In the genomic region with DNA sequence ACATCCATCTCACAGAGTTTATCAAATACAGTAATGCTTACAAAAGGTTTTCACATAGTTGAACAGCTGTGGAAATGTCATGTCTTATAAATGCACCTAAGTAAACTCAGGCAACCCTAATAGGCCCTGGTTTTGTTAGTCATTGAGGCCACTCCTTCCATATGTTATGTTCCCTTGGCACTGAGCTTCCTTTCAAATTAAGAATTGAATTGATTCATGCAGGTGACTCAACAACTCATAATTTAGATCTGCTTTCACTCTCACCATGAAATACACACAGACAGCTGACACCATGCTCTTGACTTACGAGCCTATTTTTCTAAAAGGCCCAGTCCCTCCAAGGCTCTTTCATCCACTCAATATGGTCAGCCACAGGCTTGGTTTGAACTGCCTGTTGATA, we compare ENCODE assay signal across 10 cellular contexts.
DNase-seq lines count a peak whose midpoint lies in the region; ATAC-seq and TF ChIP-seq lines count a peak whose summit lies in the region.
"Had no signal": no experiment of that assay in that cellular context is flagged by ENCODE, and none has a peak within 500 bp of the region (broad histone marks: within the 10 kb centered on the region; RNA-seq: fewer than 3 reads in every experiment).

No MANE protein-coding gene starts in this region.

- no peak overlapping the region for H3K14ac ChIP-seq in trophoblast cell (ENCODE audit: low read length)

- no peak overlapping the region for H3K23ac ChIP-seq in trophoblast cell (ENCODE audit: low read length)

- TF ChIP-seq POLR2A in uterus (IDR thresholded peaks at IDR 0.05), result no peak

- H3K4me1 ChIP-seq in uterus (peaks cover 0 to 8% of the 10 kb centered on the region in 2 donors), trophoblast cell (ENCODE audit: control insufficient read depth in 1 of 2, insufficient read depth in 2 of 2, low read length in 2 of 2) (peaks cover 15 to 25% of the 10 kb centered on the region in 2 experiments)

- H3K27ac ChIP-seq in uterus (peak overlapping the region in 1 of 2 donors; percentile 4), trophoblast cell (ENCODE audit: low read depth, low read length) (no peak overlapping the region)

- peaks cover 18% of the 10 kb centered on the region for H3K27me3 Mint-ChIP-seq in progenitor cell of endocrine pancreas

- peaks cover 13% of the 10 kb centered on the region for H3K79me1 ChIP-seq in trophoblast cell (ENCODE audit: low read length)

- H3K18ac ChIP-seq in trophoblast cell (ENCODE audit: low read length), result no peak overlapping the region

- H2BK12ac ChIP-seq in trophoblast cell (ENCODE audit: low read length), result no peak overlapping the region

- no CpG with 5 or more reads among the region's 1 CpG for WGBS in trophoblast cell (ENCODE audit: extremely low coverage, insufficient coverage, insufficient read length)

- no peak overlapping the region for H3K4me3 ChIP-seq in uterus
- no peak overlapping the region for H3K4me3 ChIP-seq in trophoblast cell (ENCODE audit: low read depth, low read length)

- no peak overlapping the region for H3K27ac Mint-ChIP-seq in progenitor cell of endocrine pancreas
- H3K27ac Mint-ChIP-seq: activated B cell treated with CpG ODN at 0.5 μM for 24 hours had no signal

- H3K36me3 ChIP-seq in uterus, result no peaks in the 10 kb centered on the region
- H3K36me3 ChIP-seq in trophoblast cell (ENCODE audit: control insufficient read depth in 1 of 2, insufficient read depth in 2 of 2, low read length in 2 of 2), result no peaks in the 10 kb centered on the region

- H2AFZ ChIP-seq in trophoblast cell (ENCODE audit: insufficient read depth, low read length, poor library complexity), result no peak overlapping the region

- peak; percentile 65 for DNase-seq in COR-L47 (lab: John Stamatoyannopoulos, UW)
- DNase-seq in NCI-H1417 treated with DMSO at 0.1 percent for 48 hours (lab: John Stamatoyannopoulos, UW), result peak; percentile 33
- peak; percentile 23 for DNase-seq in T1000 (lab: John Stamatoyannopoulos, UW)
- DNase-seq in kidney tubule cell (ENCODE audit: low spot score), result peak; percentile 97
- no peak for DNase-seq in uterus
- DNase-seq in trophoblast cell, result no peak
- no peak for DNase-seq in progenitor cell of endocrine pancreas (ENCODE audit: low spot score, unreplicated experiment)
- DNase-seq: activated B cell treated with CpG ODN at 0.5 μM for 24 hours, Karpas-422 had no signal

- H4K91ac ChIP-seq in trophoblast cell (ENCODE audit: low read depth, low read length), result no peak overlapping the region

- no peak overlapping the region for H2BK5ac ChIP-seq in trophoblast cell (ENCODE audit: low read depth, low read length, poor library complexity)

- H3K4ac ChIP-seq in trophoblast cell (ENCODE audit: low read depth, low read length), result no peak overlapping the region

- no peaks in the 10 kb centered on the region for H3K27me3 ChIP-seq in uterus
- no peaks in the 10 kb centered on the region for H3K27me3 ChIP-seq in trophoblast cell (ENCODE audit: insufficient read depth, low read length)

- H3K9me3 ChIP-seq in uterus (no peaks in the 10 kb centered on the region), trophoblast cell (ENCODE audit: insufficient read depth, low read depth, low read length) (no peaks in the 10 kb centered on the region)

- no peak overlapping the region for H2BK120ac ChIP-seq in trophoblast cell (ENCODE audit: insufficient read depth, low read length, poor library complexity)

- H3K36me3 Mint-ChIP-seq in progenitor cell of endocrine pancreas (ENCODE audit: insufficient read depth), result no peaks in the 10 kb centered on the region

- no peak overlapping the region for H3K4me3 Mint-ChIP-seq in progenitor cell of endocrine pancreas (ENCODE audit: low read depth)
- H3K4me3 Mint-ChIP-seq: activated B cell treated with CpG ODN at 0.5 μM for 24 hours had no signal

- no peak overlapping the region for H4K8ac ChIP-seq in trophoblast cell (ENCODE audit: low read depth, low read length)

- intact Hi-C loops in uterus (cut with DNase I; ENCODE audit: low total_unique reads), result no loop called here

- TF ChIP-seq CTCF in uterus (IDR thresholded peaks at IDR 0.05), result no peak
- TF ChIP-seq CTCF in progenitor cell of endocrine pancreas (IDR thresholded peaks at IDR 0.05; ENCODE audit: unreplicated experiment), result no peak

- no peak overlapping the region for H3K9ac ChIP-seq in trophoblast cell (ENCODE audit: low read length)

- peaks cover 7% of the 10 kb centered on the region for H3K4me1 Mint-ChIP-seq in progenitor cell of endocrine pancreas (ENCODE audit: low read depth)

- no peaks in the 10 kb centered on the region for H3K9me3 Mint-ChIP-seq in progenitor cell of endocrine pancreas (ENCODE audit: low read depth)
- H3K9me3 Mint-ChIP-seq: activated B cell treated with CpG ODN at 0.5 μM for 24 hours had no signal

- ATAC-seq in HG03025 (IDR thresholded peaks at IDR 0.05; ENCODE audit: low FRiP score, unreplicated experiment), result no peak

- H3K79me2 ChIP-seq in trophoblast cell (ENCODE audit: control insufficient read depth, insufficient read depth, low read length, poor library complexity), result no peaks in the 10 kb centered on the region

- H4K12ac ChIP-seq in trophoblast cell (ENCODE audit: low read depth, low read length), result no peak overlapping the region

- no peak overlapping the region for H3K4me2 ChIP-seq in trophoblast cell (ENCODE audit: low read length)

- H2AK5ac ChIP-seq in trophoblast cell (ENCODE audit: low read length), result no peak overlapping the region

Comparison
In these comparisons a context has a peak if more than half of its experiments do, and no peak if none do; other contexts are left out.
1. DNase-seq: peak in COR-L47 (single experiment), NCI-H1417 treated with DMSO at 0.1 percent for 48 hours (single experiment), T1000 (single experiment) and kidney tubule cell (single experiment); none in uterus (0 of 2), trophoblast cell (0 of 2) and progenitor cell of endocrine pancreas (single experiment).